1 cellular context compared by ENCODE assay signal in genomic region chr3:52986938-52987337, GRCh38.
TF ChIP-seq lines count a peak whose summit lies in the region.

No MANE protein-coding gene starts in this region.

TF ChIP-seq in HCT116, 20 proteins besides CTCF, POLR2A, EP300 and RAD21 (continued from another document):
- TF ChIP-seq REST (IDR thresholded peaks at IDR 0.05; ENCODE audit: low read depth) = no peak
- no peak for TF ChIP-seq CEBPB (IDR thresholded peaks at IDR 0.05; ENCODE audit: low read depth)
- no peak for TF ChIP-seq EGR1 (IDR thresholded peaks at IDR 0.05; ENCODE audit: low read depth)
- TF ChIP-seq ZNF274 (IDR thresholded peaks at IDR 0.05; ENCODE audit: low read depth, low read length) = no peak
